ENCODE assay signal across 9 cellular contexts in genomic region chr2:20868377-20868776, GRCh38. TPM values are rescaled to one million over a fixed set of nuclear protein-coding genes. Genes with fewer than 3 reads are reported as not detected.
A peak's percentile ranks its signal among the peaks of the same experiment; 100 is the strongest.
DNase-seq lines count a peak whose midpoint lies in the region; ATAC-seq lines count a peak whose summit lies in the region.
"Had no signal": no experiment of that assay in that cellular context is flagged by ENCODE, and none has a peak within 500 bp of the region (broad histone marks: within the 10 kb centered on the region; RNA-seq: fewer than 3 reads in every experiment).

No MANE protein-coding gene starts in this region.

- ATAC-seq in GM19467 (IDR thresholded peaks at IDR 0.05; ENCODE audit: unreplicated experiment) (peak; percentile 99), HG03442 (IDR thresholded peaks at IDR 0.05; ENCODE audit: unreplicated experiment) (peak; percentile 99)
- peak; percentile 100 for ATAC-seq in stimulated activated effector memory CD8-positive, alpha-beta T cell treated with anti-CD3 and anti-CD28 coated beads, Interleukin-12 subunit alpha, Interleukin-12 subunit beta, amount 100 ng/mL, for 72 hours

- no peaks in the 10 kb centered on the region for H3K36me3 Mint-ChIP-seq in activated T-helper 1 cell treated with anti-CD3 and anti-CD28 coated beads, Interleukin-12 subunit alpha, Interleukin-12 subunit beta, Interleukin-2, Interleukin-4 antibody, amounts not matched to agents 30 ng/mL and 10 ng/mL and 1 ng/mL, durations not matched to agents 14 hours and 24 hours and 36 hours (ENCODE audit: low read depth)
- H3K36me3 Mint-ChIP-seq in stimulated activated effector memory CD8-positive, alpha-beta T cell treated with anti-CD3 and anti-CD28 coated beads, Interleukin-12 subunit alpha, Interleukin-12 subunit beta, amount 100 ng/mL, for 72 hours, result peaks cover 6% of the 10 kb centered on the region
- H3K36me3 Mint-ChIP-seq: IgD-negative memory B cell had no signal

- H3K27ac Mint-ChIP-seq in activated T-helper 1 cell treated with anti-CD3 and anti-CD28 coated beads, Interleukin-12 subunit alpha, Interleukin-12 subunit beta, Interleukin-2, Interleukin-4 antibody, amounts not matched to agents 30 ng/mL and 10 ng/mL and 1 ng/mL, durations not matched to agents 14 hours and 24 hours and 36 hours, result peak overlapping the region; percentile 50
- H3K27ac Mint-ChIP-seq in stimulated activated effector memory CD8-positive, alpha-beta T cell treated with anti-CD3 and anti-CD28 coated beads, Interleukin-12 subunit alpha, Interleukin-12 subunit beta, amount 100 ng/mL, for 72 hours, result no peak overlapping the region
- H3K27ac Mint-ChIP-seq: IgD-negative memory B cell had no signal

- DNase-seq in activated T-helper 1 cell treated with anti-CD3 and anti-CD28 coated beads, Interleukin-12 subunit alpha, Interleukin-12 subunit beta, Interleukin-2, Interleukin-4 antibody, amounts not matched to agents 30 ng/mL and 10 ng/mL and 1 ng/mL, durations not matched to agents 14 hours and 24 hours and 36 hours (ENCODE audit: low spot score), result peak; percentile 51
- peak; percentile 28 to 82 for DNase-seq in stimulated activated effector memory CD8-positive, alpha-beta T cell treated with anti-CD3 and anti-CD28 coated beads, Interleukin-12 subunit alpha, Interleukin-12 subunit beta, amount 100 ng/mL, for 72 hours (ENCODE audit: low spot score in 2 of 2)
- no peak for DNase-seq in NCI-H2029 treated with DMSO at 0.1 percent for 48 hours (lab: John Stamatoyannopoulos, UW)
- DNase-seq in MV-4-11 (lab: John Stamatoyannopoulos, UW), result no peak
- no peak for DNase-seq in NCI-H2171 treated with DMSO at 0.1 percent for 48 hours (lab: John Stamatoyannopoulos, UW)
- no peak for DNase-seq in NCI-H1092 treated with DMSO at 0.1 percent for 48 hours (lab: John Stamatoyannopoulos, UW)

- intact Hi-C loops in activated T-helper 1 cell treated with anti-CD3 and anti-CD28 coated beads, Interleukin-12 subunit alpha, Interleukin-12 subunit beta, Interleukin-2, Interleukin-4 antibody, amounts not matched to agents 30 ng/mL and 10 ng/mL and 1 ng/mL, durations not matched to agents 14 hours and 24 hours and 36 hours (cut with micrococcal nuclease), result loop anchor here (1.0 to 5.0 kb wide), 2 partner anchors 46 to 206 kb away; no protein-coding TSS in a partner anchor

- no peaks in the 10 kb centered on the region for H3K9me3 Mint-ChIP-seq in activated T-helper 1 cell treated with anti-CD3 and anti-CD28 coated beads, Interleukin-12 subunit alpha, Interleukin-12 subunit beta, Interleukin-2, Interleukin-4 antibody, amounts not matched to agents 30 ng/mL and 10 ng/mL and 1 ng/mL, durations not matched to agents 14 hours and 24 hours and 36 hours
- peaks cover 2% of the 10 kb centered on the region for H3K9me3 Mint-ChIP-seq in stimulated activated effector memory CD8-positive, alpha-beta T cell treated with anti-CD3 and anti-CD28 coated beads, Interleukin-12 subunit alpha, Interleukin-12 subunit beta, amount 100 ng/mL, for 72 hours

- peaks cover 44% of the 10 kb centered on the region for H3K27me3 Mint-ChIP-seq in activated T-helper 1 cell treated with anti-CD3 and anti-CD28 coated beads, Interleukin-12 subunit alpha, Interleukin-12 subunit beta, Interleukin-2, Interleukin-4 antibody, amounts not matched to agents 30 ng/mL and 10 ng/mL and 1 ng/mL, durations not matched to agents 14 hours and 24 hours and 36 hours (ENCODE audit: insufficient read depth)

- peaks cover 14% of the 10 kb centered on the region for H3K4me1 Mint-ChIP-seq in activated T-helper 1 cell treated with anti-CD3 and anti-CD28 coated beads, Interleukin-12 subunit alpha, Interleukin-12 subunit beta, Interleukin-2, Interleukin-4 antibody, amounts not matched to agents 30 ng/mL and 10 ng/mL and 1 ng/mL, durations not matched to agents 14 hours and 24 hours and 36 hours (ENCODE audit: low read depth)
- peaks cover 6% of the 10 kb centered on the region for H3K4me1 Mint-ChIP-seq in stimulated activated effector memory CD8-positive, alpha-beta T cell treated with anti-CD3 and anti-CD28 coated beads, Interleukin-12 subunit alpha, Interleukin-12 subunit beta, amount 100 ng/mL, for 72 hours

- H3K4me3 Mint-ChIP-seq in activated T-helper 1 cell treated with anti-CD3 and anti-CD28 coated beads, Interleukin-12 subunit alpha, Interleukin-12 subunit beta, Interleukin-2, Interleukin-4 antibody, amounts not matched to agents 30 ng/mL and 10 ng/mL and 1 ng/mL, durations not matched to agents 14 hours and 24 hours and 36 hours, result no peak overlapping the region
- H3K4me3 Mint-ChIP-seq in stimulated activated effector memory CD8-positive, alpha-beta T cell treated with anti-CD3 and anti-CD28 coated beads, Interleukin-12 subunit alpha, Interleukin-12 subunit beta, amount 100 ng/mL, for 72 hours, result no peak overlapping the region
- H3K4me3 Mint-ChIP-seq: IgD-negative memory B cell had no signal

RNA-seq across cellular contexts. Expression of gene LDAH, which starts 45.5 kb away (rescaled TPM):
- 34.6 and 34.7 TPM in 2 replicates for total RNA-seq in activated T-helper 1 cell treated with anti-CD3 and anti-CD28 coated beads, Interleukin-12 subunit alpha, Interleukin-12 subunit beta, Interleukin-2, Interleukin-4 antibody, amounts not matched to agents 30 ng/mL and 10 ng/mL and 1 ng/mL, durations not matched to agents 14 hours and 24 hours and 36 hours

Comparison
In these comparisons a context has a peak if more than half of its experiments do, and no peak if none do; other contexts are left out.
1. DNase-seq: peak in activated T-helper 1 cell treated with anti-CD3 and anti-CD28 coated beads, Interleukin-12 subunit alpha, Interleukin-12 subunit beta, Interleukin-2, Interleukin-4 antibody, amounts not matched to agents 30 ng/mL and 10 ng/mL and 1 ng/mL, durations not matched to agents 14 hours and 24 hours and 36 hours (single experiment) and stimulated activated effector memory CD8-positive, alpha-beta T cell treated with anti-CD3 and anti-CD28 coated beads, Interleukin-12 subunit alpha, Interleukin-12 subunit beta, amount 100 ng/mL, for 72 hours (2 of 2); none in NCI-H2029 treated with DMSO at 0.1 percent for 48 hours (single experiment), MV-4-11 (single experiment), NCI-H2171 treated with DMSO at 0.1 percent for 48 hours (single experiment) and NCI-H1092 treated with DMSO at 0.1 percent for 48 hours (single experiment).
2. Peak in every context shown above with its lines, with median percentiles within 50 percentile points of each other: ATAC-seq.